ENCODE assay signal across 11 cellular contexts in the genomic region with DNA sequence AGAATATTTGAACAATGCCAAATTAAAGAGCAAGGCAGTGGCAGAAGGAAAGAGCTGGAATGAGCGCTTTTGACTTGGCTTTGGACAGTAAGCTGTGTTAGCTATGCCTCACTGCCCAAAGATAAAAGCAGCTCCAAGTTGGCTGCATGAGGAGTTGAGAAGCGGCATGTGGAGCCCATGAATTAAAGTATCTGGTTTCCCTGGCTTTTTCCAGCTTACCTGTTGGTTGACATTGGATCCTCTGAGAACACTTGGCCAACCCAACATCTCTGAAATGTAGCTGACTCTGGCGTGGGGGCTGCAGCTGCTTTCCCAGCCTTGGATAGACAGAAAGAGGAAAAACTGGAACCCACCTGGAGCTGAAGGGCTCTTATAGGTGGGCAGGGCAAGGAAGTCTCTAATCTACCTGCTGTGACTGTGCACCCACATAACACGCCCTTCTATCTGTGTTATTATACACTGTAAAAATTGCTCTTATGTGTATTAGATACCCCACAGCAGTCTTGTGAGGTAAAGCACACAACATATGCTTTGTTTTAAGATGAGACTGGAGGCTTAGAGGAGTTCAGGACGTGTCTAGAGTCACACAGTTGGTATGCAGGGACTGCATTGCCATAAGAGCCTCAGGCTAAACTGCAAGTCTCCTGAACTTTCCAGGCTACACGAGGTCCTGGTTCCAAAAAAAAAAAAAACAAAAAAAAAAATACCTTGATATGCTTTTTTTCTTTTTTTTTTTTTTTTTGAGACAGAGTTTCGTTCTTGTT. TPM values are rescaled to one million over a fixed set of nuclear protein-coding genes. Genes with fewer than 3 reads are reported as not detected.
A peak's percentile ranks its signal among the peaks of the same experiment; 100 is the strongest.
DNase-seq lines count a peak whose midpoint lies in the region; ATAC-seq, FAIRE-seq and TF ChIP-seq lines count a peak whose summit lies in the region.
"Had no signal": no experiment of that assay in that cellular context is flagged by ENCODE, and none has a peak within 500 bp of the region (broad histone marks: within the 10 kb centered on the region; RNA-seq: fewer than 3 reads in every experiment).

No MANE protein-coding gene starts in this region.

- POLR2A ChIA-PET in Caco-2 (lab: Charles Lee) = interaction anchor here (0.7 kb wide), 2 partner anchors 11 to 49 kb away, joined by 5 to 8 read pairs; no protein-coding TSS in a partner anchor

- H3K36me3 ChIP-seq in Caco-2 (ENCODE audit: control insufficient read depth, insufficient read depth, low read length) (no peaks in the 10 kb centered on the region), RWPE2 (ENCODE audit: low read depth) (peaks cover 4% of the 10 kb centered on the region; the same call in 1 of the 2 replicates)

- CTCF ChIA-PET in Caco-2 (lab: Charles Lee) = interaction anchor here (0.7 kb wide), 1 partner anchor 28 kb away, joined by 4 read pairs; no protein-coding TSS in a partner anchor

- H3K4me3 Mint-ChIP-seq in Caco-2 (ENCODE audit: unreplicated experiment) = no peak overlapping the region
- H3K4me3 Mint-ChIP-seq: activated naive CD4-positive, alpha-beta T cell treated with anti-CD3 and anti-CD28 coated beads for 36 hours had no signal

- peak overlapping the region; percentile 62 for H3K27ac ChIP-seq in RWPE2 (ENCODE audit: poor library complexity, severe bottlenecking)

- H3K27ac Mint-ChIP-seq in Caco-2 (ENCODE audit: unreplicated experiment) = no peak overlapping the region
- H3K27ac Mint-ChIP-seq: activated naive CD4-positive, alpha-beta T cell treated with anti-CD3 and anti-CD28 coated beads for 36 hours had no signal

- FAIRE-seq in D721Med (lab: Jason Lieb, UNC) = no peak

- H3K36me3 Mint-ChIP-seq in Caco-2 (ENCODE audit: insufficient read depth, unreplicated experiment) = peaks cover 9% of the 10 kb centered on the region

- ATAC-seq in RWPE2 (ENCODE audit: low read depth) = peak; percentile 82

- H3K4me1 ChIP-seq in Caco-2 (peaks cover 18% of the 10 kb centered on the region), RWPE2 (ENCODE audit: insufficient read depth, poor library complexity, severe bottlenecking) (peaks cover 4% of the 10 kb centered on the region)

- no peaks in the 10 kb centered on the region for H3K27me3 Mint-ChIP-seq in Caco-2 (ENCODE audit: insufficient read depth, unreplicated experiment)

- no peaks in the 10 kb centered on the region for H3K9me3 Mint-ChIP-seq in Caco-2 (ENCODE audit: unreplicated experiment)
- H3K9me3 Mint-ChIP-seq: activated naive CD4-positive, alpha-beta T cell treated with anti-CD3 and anti-CD28 coated beads for 36 hours had no signal

- no TSS peak for BruUV-seq in Caco-2 (replicated peaks; lab: Mats Ljungman, UMichigan)

- H3K9me3 ChIP-seq in Caco-2 = no peaks in the 10 kb centered on the region
- no peaks in the 10 kb centered on the region for H3K9me3 ChIP-seq in RWPE2 (ENCODE audit: severe bottlenecking)

- H3K27me3 ChIP-seq in Caco-2 (replicated peaks; ENCODE audit: control insufficient read depth, insufficient read depth, low read length) = no peaks in the 10 kb centered on the region
- no peaks in the 10 kb centered on the region for H3K27me3 ChIP-seq in RWPE2 (ENCODE audit: insufficient read depth, poor library complexity, severe bottlenecking)

- peaks cover 13% of the 10 kb centered on the region for H3K4me1 Mint-ChIP-seq in Caco-2 (ENCODE audit: low read depth, unreplicated experiment)

- intact Hi-C loops in Caco-2 (cut with micrococcal nuclease; ENCODE audit: unreplicated experiment) = no loop called here

- no peak overlapping the region for H3K4me3 ChIP-seq in Caco-2 (ENCODE audit: low read depth, low read length)
- H3K4me3 ChIP-seq in RWPE2 (ENCODE audit: severe bottlenecking) = no peak overlapping the region

- no peak for TF ChIP-seq CTCF in Caco-2 (IDR thresholded peaks at IDR 0.05; ENCODE audit: insufficient read depth in 1 of 2, low read depth in 1 of 2, low read length in 1 of 2, severe bottlenecking in 1 of 2, unreplicated experiment in 1 of 2)
- no peak for TF ChIP-seq CTCF in RWPE2 (IDR thresholded peaks at IDR 0.05; ENCODE audit: poor library complexity, severe bottlenecking)
- no peak for TF ChIP-seq CTCF in D721Med (IDR thresholded peaks at IDR 0.05; ENCODE audit: insufficient read depth, missing control alignments)
- TF ChIP-seq CTCF in GM10266 (IDR thresholded peaks at IDR 0.05; ENCODE audit: control insufficient read depth, insufficient read depth, low read depth, missing control alignments) = no peak

- DNase-seq in Caco-2 (peak; percentile 47 to 69), M059J (ENCODE audit: low read depth) (peak; percentile 95), RWPE2 (ENCODE audit: low spot score) (no peak), kidney tubule cell (ENCODE audit: low spot score) (peak; percentile 58), NAMALWA (ENCODE audit: low spot score) (no peak), D721Med (ENCODE audit: insufficient read length, low spot score) (no peak), GM10266 (ENCODE audit: extremely low spot score) (no peak)
- no peak for DNase-seq in activated CD4-positive, CD25-positive, alpha-beta regulatory T cell (lab: John Stamatoyannopoulos, UW)
- DNase-seq: activated naive CD4-positive, alpha-beta T cell treated with anti-CD3 and anti-CD28 coated beads for 36 hours; NCI-H510A treated with DMSO at 0.1 percent for 48 hours; stimulated activated naive CD4-positive, alpha-beta T cell treated with Interleukin-2 at 50 U/mL for 16 hours had no signal

RNA-seq across cellular contexts. Expression of gene UBASH3B, which starts 5.8 kb away (rescaled TPM):
- 21.5 and 22.0 TPM in 2 replicates for total RNA-seq in Caco-2 (2022)
- 14.9 and 19.3 TPM in 2 replicates for total RNA-seq in M059J (2014; rRNA removed; shearing (Covaris generic))

Comparison
In these comparisons a context has a peak if more than half of its experiments do, and no peak if none do; other contexts are left out.
1. DNase-seq: peak in Caco-2 (2 of 2), M059J (single experiment) and kidney tubule cell (single experiment); none in RWPE2 (single experiment), NAMALWA (single experiment), activated CD4-positive, CD25-positive, alpha-beta regulatory T cell (0 of 4), D721Med (single experiment) and GM10266 (single experiment).